ENCODE assay signal across 1 cellular context in the genomic region with DNA sequence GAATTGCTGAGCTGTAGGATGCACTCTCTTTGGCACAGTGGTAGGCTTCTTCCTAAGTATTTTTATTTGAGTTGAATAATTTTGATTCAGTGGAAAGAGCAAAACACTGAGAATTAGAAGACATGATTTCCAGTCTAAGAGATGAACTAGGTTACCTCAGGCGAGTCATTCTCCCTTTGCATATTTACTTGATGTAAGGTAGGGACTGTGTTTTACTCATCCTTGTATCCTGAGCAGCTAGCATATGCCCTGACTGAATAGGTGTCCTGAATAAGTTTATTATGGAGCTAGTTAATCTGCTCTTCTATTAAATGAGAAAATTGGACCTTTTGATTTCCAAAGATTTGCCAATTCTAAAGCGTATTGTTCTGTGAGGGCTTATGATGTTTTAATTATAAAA.
TF ChIP-seq lines count a peak whose summit lies in the region.

No MANE protein-coding gene starts in this region.

TF ChIP-seq in HepG2, 621 proteins besides CTCF, POLR2A, EP300 and RAD21 (continued from another document):
- TF ChIP-seq, protein P1, sequence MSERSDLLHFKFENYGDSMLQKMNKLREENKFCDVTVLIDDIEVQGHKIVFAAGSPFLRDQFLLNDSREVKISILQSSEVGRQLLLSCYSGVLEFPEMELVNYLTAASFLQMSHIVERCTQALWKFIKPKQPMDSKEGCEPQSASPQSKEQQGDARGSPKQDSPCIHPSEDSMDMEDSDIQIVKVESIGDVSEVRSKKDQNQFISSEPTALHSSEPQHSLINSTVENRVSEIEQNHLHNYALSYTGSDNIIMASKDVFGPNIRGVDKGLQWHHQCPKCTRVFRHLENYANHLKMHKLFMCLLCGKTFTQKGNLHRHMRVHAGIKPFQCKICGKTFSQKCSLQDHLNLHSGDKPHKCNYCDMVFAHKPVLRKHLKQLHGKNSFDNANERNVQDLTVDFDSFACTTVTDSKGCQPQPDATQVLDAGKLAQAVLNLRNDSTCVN (CRISPR knock-in tag; IDR thresholded peaks at IDR 0.05; ENCODE audit: borderline replicate concordance), result no peak
- TF ChIP-seq, protein P2, sequence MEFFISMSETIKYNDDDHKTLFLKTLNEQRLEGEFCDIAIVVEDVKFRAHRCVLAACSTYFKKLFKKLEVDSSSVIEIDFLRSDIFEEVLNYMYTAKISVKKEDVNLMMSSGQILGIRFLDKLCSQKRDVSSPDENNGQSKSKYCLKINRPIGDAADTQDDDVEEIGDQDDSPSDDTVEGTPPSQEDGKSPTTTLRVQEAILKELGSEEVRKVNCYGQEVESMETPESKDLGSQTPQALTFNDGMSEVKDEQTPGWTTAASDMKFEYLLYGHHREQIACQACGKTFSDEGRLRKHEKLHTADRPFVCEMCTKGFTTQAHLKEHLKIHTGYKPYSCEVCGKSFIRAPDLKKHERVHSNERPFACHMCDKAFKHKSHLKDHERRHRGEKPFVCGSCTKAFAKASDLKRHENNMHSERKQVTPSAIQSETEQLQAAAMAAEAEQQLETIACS (CRISPR knock-in tag; IDR thresholded peaks at IDR 0.05), result no peak
- no peak for TF ChIP-seq MXD4 (CRISPR knock-in tag; IDR thresholded peaks at IDR 0.05)
- TF ChIP-seq NRL (CRISPR knock-in tag; IDR thresholded peaks at IDR 0.05; ENCODE audit: borderline replicate concordance), result no peak
- no peak for TF ChIP-seq MEF2D (CRISPR knock-in tag; IDR thresholded peaks at IDR 0.05)
- no peak for TF ChIP-seq FOXK1 (CRISPR knock-in tag; IDR thresholded peaks at IDR 0.05; ENCODE audit: borderline replicate concordance, low read depth)
